Comparison of ENCODE assay signal across 8 cellular contexts in the genomic region with DNA sequence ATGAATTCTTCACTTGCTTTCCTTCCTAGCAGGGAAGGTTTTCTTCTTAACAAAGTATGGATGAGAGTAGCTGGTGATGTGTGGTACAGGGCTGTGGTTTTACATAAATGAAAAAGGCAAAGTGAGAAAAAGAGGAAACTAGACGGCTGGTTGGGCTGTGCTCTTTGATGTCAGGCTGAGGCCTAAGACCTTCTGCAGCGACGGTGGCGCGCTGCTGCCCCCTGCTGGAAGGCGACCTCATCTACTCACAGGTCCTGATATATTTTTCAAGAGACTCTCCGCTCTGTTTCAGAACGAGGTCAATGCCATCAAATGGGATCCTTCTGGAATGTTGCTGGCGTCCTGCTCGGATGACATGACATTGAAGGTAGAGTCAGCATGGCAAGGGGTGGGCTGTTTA.
DNase-seq lines count a peak whose midpoint lies in the region; ATAC-seq and TF ChIP-seq lines count a peak whose summit lies in the region.

No MANE protein-coding gene starts in this region.

- no peak overlapping the region for H3K27ac ChIP-seq in heart right ventricle

- H3K27me3 Mint-ChIP-seq in stimulated activated memory B cell treated with anti-CD40 and anti-IgM and Interleukin-4, amounts not matched to agents 10 μg/mL and 1 μg/mL and 100 μg/mL, for 72 hours = no peaks in the 10 kb centered on the region

- peaks cover 7% of the 10 kb centered on the region for H3K4me1 Mint-ChIP-seq in stimulated activated memory B cell treated with anti-CD40 and anti-IgM and Interleukin-4, amounts not matched to agents 10 μg/mL and 1 μg/mL and 100 μg/mL, for 72 hours

- H3K36me3 Mint-ChIP-seq in stimulated activated memory B cell treated with anti-CD40 and anti-IgM and Interleukin-4, amounts not matched to agents 10 μg/mL and 1 μg/mL and 100 μg/mL, for 72 hours = no peaks in the 10 kb centered on the region

- no peaks in the 10 kb centered on the region for H3K9me3 ChIP-seq in heart right ventricle

- peak; percentile 70 for TF ChIP-seq CTCF in GM10266 (IDR thresholded peaks at IDR 0.05; ENCODE audit: control insufficient read depth, insufficient read depth, low read depth, missing control alignments)
- peak in 7 of 9 donors; percentile 41 to 73 (median 67) for TF ChIP-seq CTCF in heart right ventricle (IDR thresholded peaks at IDR 0.05)

- 0 to 1% methylated on average over 10 of the region's 10 CpGs for WGBS in heart right ventricle, 2 donors

- H3K9me3 Mint-ChIP-seq in stimulated activated memory B cell treated with anti-CD40 and anti-IgM and Interleukin-4, amounts not matched to agents 10 μg/mL and 1 μg/mL and 100 μg/mL, for 72 hours = no peaks in the 10 kb centered on the region

- intact Hi-C loops in heart right ventricle (cut with DNase I) = loop anchor here in 5 of 10 donors (2.0 to 5.0 kb wide), 3 partner anchors 118 to 121 kb away; no protein-coding TSS in a partner anchor

- no peaks in the 10 kb centered on the region for H3K27me3 ChIP-seq in heart right ventricle

- peak; percentile 95 for ATAC-seq in HG03442 (IDR thresholded peaks at IDR 0.05; ENCODE audit: unreplicated experiment)
- peak in 4 of 8 donors; percentile 55 to 71 (median 62) for ATAC-seq in heart right ventricle
- ATAC-seq in stimulated activated memory B cell treated with anti-CD40 and anti-IgM and Interleukin-4, amounts not matched to agents 10 μg/mL and 1 μg/mL and 100 μg/mL, for 72 hours = peak; percentile 87

- no peak overlapping the region for H3K27ac Mint-ChIP-seq in stimulated activated memory B cell treated with anti-CD40 and anti-IgM and Interleukin-4, amounts not matched to agents 10 μg/mL and 1 μg/mL and 100 μg/mL, for 72 hours

- DNase-seq in GM10266 (ENCODE audit: extremely low spot score) (peak; percentile 52), heart right ventricle (peak; percentile 39 to 66), retina (no peak), NCI-H128 (lab: John Stamatoyannopoulos, UW; ENCODE audit: unreplicated experiment) (no peak), activated gamma-delta T cell treated with Interleukin-2 at 50 U/mL for 16 hours (no peak)
- DNase-seq in activated CD4-positive, alpha-beta T cell treated with anti-CD3 and anti-CD28 coated beads for 48 hours = peak; percentile 82

- no peak overlapping the region for H3K4me3 ChIP-seq in heart right ventricle

- H3K4me3 Mint-ChIP-seq in stimulated activated memory B cell treated with anti-CD40 and anti-IgM and Interleukin-4, amounts not matched to agents 10 μg/mL and 1 μg/mL and 100 μg/mL, for 72 hours = no peak overlapping the region

- H3K36me3 ChIP-seq in heart right ventricle = no peaks in the 10 kb centered on the region

- H3K4me1 ChIP-seq in heart right ventricle = no peaks in the 10 kb centered on the region

Comparison
In these comparisons a context has a peak if more than half of its experiments do, and no peak if none do; other contexts are left out.
1. DNase-seq: peak in GM10266 (single experiment), activated CD4-positive, alpha-beta T cell treated with anti-CD3 and anti-CD28 coated beads for 48 hours (single experiment) and heart right ventricle (2 of 2); none in retina (single experiment), NCI-H128 (single experiment) and activated gamma-delta T cell treated with Interleukin-2 at 50 U/mL for 16 hours (single experiment).